In genomic region chr13:77014906-77015685, GRCh38 we compare ENCODE assay signal across 22 cellular contexts. TPM values are rescaled to one million over a fixed set of nuclear protein-coding genes. Genes with fewer than 3 reads are reported as not detected.
DNase-seq lines count a peak whose midpoint lies in the region; ATAC-seq and TF ChIP-seq lines count a peak whose summit lies in the region.
"Had no signal": no experiment of that assay in that cellular context is flagged by ENCODE, and none has a peak within 500 bp of the region (broad histone marks: within the 10 kb centered on the region; RNA-seq: fewer than 3 reads in every experiment).

No MANE protein-coding gene starts in this region.

- intact Hi-C loops in activated CD4-positive, alpha-beta memory T cell treated with anti-CD3 and anti-CD28 coated beads for 36 hours (cut with micrococcal nuclease), result no loop called here
- intact Hi-C loops in CD4-positive, alpha-beta T cell (cut with DNase I, micrococcal nuclease), result no loop called here
- intact Hi-C loops in tibial artery (cut with DNase I; ENCODE audit: low total_unique reads), result no loop called here

- POLR2A ChIA-PET in activated CD4-positive, alpha-beta memory T cell treated with anti-CD3 and anti-CD28 coated beads for 36 hours (lab: Charles Lee), result interaction anchor here (1.1 to 4.1 kb wide), 2 partner anchors 11 to 22 kb away, joined by 4 to 29 read pairs; partner anchors contain the start of gene FBXL3
- POLR2A ChIA-PET in activated CD4-positive, alpha-beta memory T cell treated with anti-CD3 and anti-CD28 coated beads, Interleukin-2, amount 10 ng/mL, durations not matched to agents 7 days and 5 days (lab: Charles Lee), result interaction anchor here (1.2 to 7.0 kb wide), 4 partner anchors 12 to 41 kb away, joined by 4 to 62 read pairs (median 4); partner anchors contain the start of gene FBXL3
- POLR2A ChIA-PET in CD4-positive, alpha-beta T cell (lab: Charles Lee), result interaction anchor here (1.1 to 6.3 kb wide), 2 partner anchors 11 to 310 kb away, joined by 3 to 63 read pairs; partner anchors contain the start of gene FBXL3

- H3K36me3 Mint-ChIP-seq in activated CD4-positive, alpha-beta memory T cell treated with anti-CD3 and anti-CD28 coated beads for 36 hours, result peaks cover 50% of the 10 kb centered on the region
- H3K36me3 Mint-ChIP-seq in activated CD4-positive, alpha-beta memory T cell treated with anti-CD3 and anti-CD28 coated beads, Interleukin-2, amount 10 ng/mL, durations not matched to agents 7 days and 5 days (ENCODE audit: low read depth), result peaks cover 75% of the 10 kb centered on the region
- H3K36me3 Mint-ChIP-seq in CD4-positive, alpha-beta T cell (ENCODE audit: low read depth), result peaks cover 97% of the 10 kb centered on the region

- no peak for TF ChIP-seq CTCF in CD4-positive, alpha-beta T cell (IDR thresholded peaks at IDR 0.05)
- TF ChIP-seq CTCF in coronary artery (IDR thresholded peaks at IDR 0.05) (no peak), tibial artery (IDR thresholded peaks at IDR 0.05) (no peak)

- CTCF ChIA-PET in activated CD4-positive, alpha-beta memory T cell treated with anti-CD3 and anti-CD28 coated beads for 36 hours (lab: Charles Lee), result interaction anchor here (1.6 kb wide), 1 partner anchor 13 kb away, joined by 6 read pairs; no protein-coding TSS in a partner anchor
- CTCF ChIA-PET in activated CD4-positive, alpha-beta memory T cell treated with anti-CD3 and anti-CD28 coated beads, Interleukin-2, amount 10 ng/mL, durations not matched to agents 7 days and 5 days (lab: Charles Lee), result interaction anchor here (1.0 to 1.1 kb wide), 4 partner anchors 11 to 34 kb away, joined by 3 to 4 read pairs (median 3); no protein-coding TSS in a partner anchor
- CTCF ChIA-PET in CD4-positive, alpha-beta T cell (lab: Charles Lee), result interaction anchor here (1.9 kb wide), 1 partner anchor 13 kb away, joined by 4 read pairs; no protein-coding TSS in a partner anchor

- no peaks in the 10 kb centered on the region for H3K9me3 Mint-ChIP-seq in activated CD4-positive, alpha-beta memory T cell treated with anti-CD3 and anti-CD28 coated beads for 36 hours
- no peaks in the 10 kb centered on the region for H3K9me3 Mint-ChIP-seq in activated CD4-positive, alpha-beta memory T cell treated with anti-CD3 and anti-CD28 coated beads, Interleukin-2, amount 10 ng/mL, durations not matched to agents 7 days and 5 days
- H3K9me3 Mint-ChIP-seq in CD4-positive, alpha-beta T cell, result no peaks in the 10 kb centered on the region
- H3K9me3 Mint-ChIP-seq: H9, HFFc6 had no signal

- peaks cover 43% of the 10 kb centered on the region for H3K4me1 Mint-ChIP-seq in activated CD4-positive, alpha-beta memory T cell treated with anti-CD3 and anti-CD28 coated beads for 36 hours (ENCODE audit: low read depth)
- H3K4me1 Mint-ChIP-seq in activated CD4-positive, alpha-beta memory T cell treated with anti-CD3 and anti-CD28 coated beads, Interleukin-2, amount 10 ng/mL, durations not matched to agents 7 days and 5 days, result peaks cover 20% of the 10 kb centered on the region
- peaks cover 59% of the 10 kb centered on the region for H3K4me1 Mint-ChIP-seq in CD4-positive, alpha-beta T cell (ENCODE audit: low read depth)
- H3K4me1 Mint-ChIP-seq: H9 had no signal

- H3K27ac ChIP-seq in CD4-positive, alpha-beta T cell (ENCODE audit: low read depth, low read length), result no peak overlapping the region
- H3K27ac ChIP-seq in coronary artery (peak overlapping the region; percentile 48 to 86), tibial artery (peak overlapping the region; percentile 83 to 97)
- H3K27ac ChIP-seq: 22Rv1; BLaER1 treated with 17β-estradiol and CSF1 and Interleukin-3, amounts not matched to agents 10 nM and 100 nM; GM23248; Peyer's patch had no signal

- no peaks in the 10 kb centered on the region for H3K27me3 ChIP-seq in CD4-positive, alpha-beta T cell (ENCODE audit: control insufficient read depth, insufficient read depth, low read length)
- H3K27me3 ChIP-seq in tibial artery, result no peaks in the 10 kb centered on the region
- H3K27me3 ChIP-seq: BLaER1 treated with 17β-estradiol and CSF1 and Interleukin-3, amounts not matched to agents 10 nM and 100 nM; Peyer's patch had no signal

- no peak overlapping the region for H3K4me3 Mint-ChIP-seq in activated CD4-positive, alpha-beta memory T cell treated with anti-CD3 and anti-CD28 coated beads for 36 hours
- H3K4me3 Mint-ChIP-seq in activated CD4-positive, alpha-beta memory T cell treated with anti-CD3 and anti-CD28 coated beads, Interleukin-2, amount 10 ng/mL, durations not matched to agents 7 days and 5 days, result no peak overlapping the region
- H3K4me3 Mint-ChIP-seq in CD4-positive, alpha-beta T cell, result no peak overlapping the region
- H3K4me3 Mint-ChIP-seq: H9, HFFc6 had no signal

- no peak for DNase-seq in activated CD4-positive, alpha-beta memory T cell treated with anti-CD3 and anti-CD28 coated beads for 36 hours
- no peak for DNase-seq in activated CD4-positive, alpha-beta memory T cell treated with anti-CD3 and anti-CD28 coated beads, Interleukin-2, amount 10 ng/mL, durations not matched to agents 7 days and 5 days
- no peak for DNase-seq in CD4-positive, alpha-beta T cell
- DNase-seq in coronary artery (ENCODE audit: low spot score) (no peak), tibial artery (no peak), NCI-H1105 (lab: John Stamatoyannopoulos, UW) (no peak)
- no peak for DNase-seq in activated CD4-positive, alpha-beta T cell treated with anti-CD3 and anti-CD28 coated beads for 48 hours
- DNase-seq: ACHN, EL, GF-D8, GM23248, H9, HFFc6, Karpas-422, MV-4-11, NCI-H1694, NCI-H446, NCI-H526, Peyer's patch had no signal

- H3K27ac Mint-ChIP-seq in activated CD4-positive, alpha-beta memory T cell treated with anti-CD3 and anti-CD28 coated beads for 36 hours, result peak overlapping the region; percentile 32
- H3K27ac Mint-ChIP-seq in activated CD4-positive, alpha-beta memory T cell treated with anti-CD3 and anti-CD28 coated beads, Interleukin-2, amount 10 ng/mL, durations not matched to agents 7 days and 5 days, result no peak overlapping the region
- peak overlapping the region; percentile 15 for H3K27ac Mint-ChIP-seq in CD4-positive, alpha-beta T cell
- H3K27ac Mint-ChIP-seq: H9, HFFc6 had no signal

- H3K4me1 ChIP-seq in tibial artery, result peaks cover 0 to 97% (median 39%) of the 10 kb centered on the region in 4 donors

- no peak overlapping the region for H3K4me3 ChIP-seq in coronary artery
- H3K4me3 ChIP-seq in tibial artery, result no peak overlapping the region
- H3K4me3 ChIP-seq: BLaER1 treated with 17β-estradiol and CSF1 and Interleukin-3, amounts not matched to agents 10 nM and 100 nM; GM23248; Peyer's patch had no signal

- H3K27me3 Mint-ChIP-seq in activated CD4-positive, alpha-beta memory T cell treated with anti-CD3 and anti-CD28 coated beads for 36 hours, result no peaks in the 10 kb centered on the region
- no peaks in the 10 kb centered on the region for H3K27me3 Mint-ChIP-seq in activated CD4-positive, alpha-beta memory T cell treated with anti-CD3 and anti-CD28 coated beads, Interleukin-2, amount 10 ng/mL, durations not matched to agents 7 days and 5 days
- no peaks in the 10 kb centered on the region for H3K27me3 Mint-ChIP-seq in CD4-positive, alpha-beta T cell

- H3K9me3 ChIP-seq in CD4-positive, alpha-beta T cell (ENCODE audit: control insufficient read depth, low read length), result no peaks in the 10 kb centered on the region
- H3K9me3 ChIP-seq in tibial artery, result no peaks in the 10 kb centered on the region
- H3K9me3 ChIP-seq: Peyer's patch had no signal

- peaks cover 74 to 77% (median 75%) of the 10 kb centered on the region in 3 donors for H3K36me3 ChIP-seq in tibial artery

- no peak for ATAC-seq in CD4-positive, alpha-beta T cell (ENCODE audit: poor library complexity)
- ATAC-seq in GM19395 (IDR thresholded peaks at IDR 0.05; ENCODE audit: unreplicated experiment), result no peak

RNA-seq across cellular contexts. Expression of gene FBXL3, which starts 11.9 kb away (rescaled TPM):
- total RNA-seq in activated CD4-positive, alpha-beta memory T cell treated with anti-CD3 and anti-CD28 coated beads for 36 hours, result 10 to 100 TPM; 35.6 to 35.7 TPM
- 10 to 100 TPM; 38.6 to 43.3 TPM for total RNA-seq in activated CD4-positive, alpha-beta memory T cell treated with anti-CD3 and anti-CD28 coated beads, Interleukin-2, amount 10 ng/mL, durations not matched to agents 7 days and 5 days
- total RNA-seq in CD4-positive, alpha-beta T cell, result 10 to 100 TPM; 88.7 to 90.4 TPM

RNA-seq across cellular contexts. Expression of gene CLN5, which starts 23.2 kb away (rescaled TPM):
- 10 to 100 TPM; 12.4 to 14.0 TPM for total RNA-seq in activated CD4-positive, alpha-beta memory T cell treated with anti-CD3 and anti-CD28 coated beads for 36 hours
- 10 to 100 TPM; 13.0 to 15.6 TPM for total RNA-seq in activated CD4-positive, alpha-beta memory T cell treated with anti-CD3 and anti-CD28 coated beads, Interleukin-2, amount 10 ng/mL, durations not matched to agents 7 days and 5 days
- 10 to 100 TPM; 37.4 to 42.9 TPM for total RNA-seq in CD4-positive, alpha-beta T cell
